In the genomic region with DNA sequence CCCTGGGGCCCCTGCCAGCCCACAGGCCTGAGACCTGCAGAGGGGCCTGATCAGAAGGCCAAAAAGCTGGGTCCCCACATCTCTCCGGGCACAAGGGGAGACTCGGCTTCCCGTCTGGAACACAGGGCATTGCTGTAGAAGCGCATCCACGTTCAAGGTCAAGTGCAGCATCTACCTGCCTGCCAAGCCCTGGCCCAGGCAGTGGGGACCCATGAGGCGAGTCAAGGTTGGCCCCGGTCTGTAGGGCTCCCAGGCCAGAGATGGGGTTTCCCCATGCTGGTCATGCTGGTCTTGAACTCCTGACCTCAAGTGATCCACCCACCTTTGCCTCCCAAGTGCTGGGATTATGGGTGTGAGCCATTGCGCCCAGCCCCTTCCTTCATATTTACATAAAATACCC, we compare ENCODE assay signal across 28 cellular contexts. TPM values are rescaled to one million over a fixed set of nuclear protein-coding genes. Genes with fewer than 3 reads are reported as not detected.
DNase-seq lines count a peak whose midpoint lies in the region; ATAC-seq, FAIRE-seq and TF ChIP-seq lines count a peak whose summit lies in the region.
"Had no signal": no experiment of that assay in that cellular context is flagged by ENCODE, and none has a peak within 500 bp of the region (broad histone marks: within the 10 kb centered on the region; RNA-seq: fewer than 3 reads in every experiment).

No MANE protein-coding gene starts in this region.

- H3K9me3 Mint-ChIP-seq in effector memory CD8-positive, alpha-beta T cell = no peaks in the 10 kb centered on the region
- H3K9me3 Mint-ChIP-seq: CD4-positive, CD25-positive, alpha-beta regulatory T cell; CD8-positive, alpha-beta memory T cell had no signal

- H3K9me3 ChIP-seq in HepG2 (ENCODE audit: low read length) (no peaks in the 10 kb centered on the region), right lobe of liver (no peaks in the 10 kb centered on the region), lower lobe of right lung (no peaks in the 10 kb centered on the region)
- H3K9me3 ChIP-seq: BE2C, BLaER1 had no signal

- CTCF ChIA-PET in HepG2 (lab: Yijun Ruan, JAX; ENCODE audit: low intra/inter-chr PET ratio, low total read pairs) = no interaction called here

- ATAC-seq in HepG2 (peak; percentile 7), right lobe of liver (no peak), lower lobe of right lung (no peak)
- no peak for ATAC-seq in effector memory CD8-positive, alpha-beta T cell (replicated peaks)
- ATAC-seq: GM12878 had no signal

- H3K36me3 ChIP-seq in HepG2 (replicated peaks in 1 of 2; ENCODE audit: control insufficient read depth in 1 of 2, insufficient read depth in 2 of 2, low read length in 2 of 2) = no peaks in the 10 kb centered on the region
- no peaks in the 10 kb centered on the region for H3K36me3 ChIP-seq in right lobe of liver
- H3K36me3 ChIP-seq in lower lobe of right lung = no peaks in the 10 kb centered on the region
- H3K36me3 ChIP-seq: BE2C, BLaER1 had no signal

- no peak for TF ChIP-seq CTCF in HepG2 (CRISPR knock-in tag; IDR thresholded peaks at IDR 0.05)
- TF ChIP-seq CTCF in right lobe of liver (IDR thresholded peaks at IDR 0.05) = no peak
- TF ChIP-seq CTCF in GM13977 (IDR thresholded peaks at IDR 0.05; ENCODE audit: extremely low read depth, insufficient read depth, missing control alignments) = no peak
- TF ChIP-seq CTCF in lower lobe of right lung (IDR thresholded peaks at IDR 0.05) = no peak

- H3K27ac ChIP-seq in HepG2 (ENCODE audit: extremely low read length, insufficient read depth, low read length) (no peak overlapping the region), right lobe of liver (no peak overlapping the region), lower lobe of right lung (no peak overlapping the region)
- H3K27ac ChIP-seq: 22Rv1, BLaER1 had no signal

- H3K4me3 ChIP-seq in HepG2 (replicated peaks in 1 of 3; ENCODE audit: insufficient read depth in 1 of 3, low read depth in 2 of 3, low read length in 3 of 3) = peak overlapping the region in 1 of 3 experiments; percentile 39; a peak in 1 of 6 replicates
- no peak overlapping the region for H3K4me3 ChIP-seq in right lobe of liver
- H3K4me3 ChIP-seq in lower lobe of right lung = no peak overlapping the region
- H3K4me3 ChIP-seq: BLaER1, GM12878 had no signal

- H3K27me3 Mint-ChIP-seq in effector memory CD8-positive, alpha-beta T cell = peaks cover 10 to 27% of the 10 kb centered on the region in 2 donors

- H3K4me3 Mint-ChIP-seq in effector memory CD8-positive, alpha-beta T cell = no peak overlapping the region
- H3K4me3 Mint-ChIP-seq: CD14-positive monocyte; CD4-positive, alpha-beta memory T cell; CD4-positive, CD25-positive, alpha-beta regulatory T cell; CD8-positive, alpha-beta memory T cell had no signal

- H3K36me3 Mint-ChIP-seq in effector memory CD8-positive, alpha-beta T cell (ENCODE audit: insufficient read depth) = no peaks in the 10 kb centered on the region
- H3K36me3 Mint-ChIP-seq: CD14-positive monocyte; CD4-positive, alpha-beta memory T cell; CD8-positive, alpha-beta memory T cell had no signal

- BruUV-seq in HepG2 (replicated peaks; lab: Mats Ljungman, UMichigan) = no TSS peak

- no peak overlapping the region for H3K27ac Mint-ChIP-seq in effector memory CD8-positive, alpha-beta T cell
- H3K27ac Mint-ChIP-seq: CD14-positive monocyte; CD4-positive, alpha-beta memory T cell; CD4-positive, CD25-positive, alpha-beta regulatory T cell; CD8-positive, alpha-beta memory T cell had no signal

- H3K27me3 ChIP-seq in HepG2 (ENCODE audit: control insufficient read depth in 1 of 2, insufficient read depth in 2 of 2, low read length in 2 of 2) (peaks cover 2 to 21% of the 10 kb centered on the region in 2 experiments; a peak in 3 of 5 replicates), right lobe of liver (no peaks in the 10 kb centered on the region), lower lobe of right lung (ENCODE audit: low read depth) (peaks cover 6% of the 10 kb centered on the region)
- H3K27me3 ChIP-seq: BE2C had no signal

- TF ChIP-seq EP300 in HepG2 (IDR thresholded peaks at IDR 0.05; ENCODE audit: low read depth in 2 of 2, low read length in 2 of 2) = no peak
- TF ChIP-seq EP300 in HepG2 (CRISPR knock-in tag; IDR thresholded peaks at IDR 0.05; ENCODE audit: borderline replicate concordance) = no peak

- H3K9ac ChIP-seq in HepG2 (ENCODE audit: insufficient read depth, low read depth, low read length) = no peak overlapping the region; the same call in 1 of the 2 replicates
- H3K9ac ChIP-seq: BLaER1 had no signal

- POLR2A ChIA-PET in HepG2 (lab: Yijun Ruan, JAX) = no interaction called here

- H3K4me1 ChIP-seq in HepG2 (ENCODE audit: insufficient read depth, low read length) (peaks cover 57% of the 10 kb centered on the region), right lobe of liver (peaks cover 0 to 4% (median 0%) of the 10 kb centered on the region in 4 donors), lower lobe of right lung (peaks cover 7% of the 10 kb centered on the region)
- H3K4me1 ChIP-seq: BE2C, BLaER1 had no signal

- intact Hi-C loops in HepG2 (cut with micrococcal nuclease; ENCODE audit: unreplicated experiment) = no loop called here
- intact Hi-C loops in right lobe of liver (cut with DNase I) = no loop called here
- intact Hi-C loops in lower lobe of right lung (cut with DNase I) = no loop called here

- in situ Hi-C loops in HepG2 (cut with HindIII; ENCODE audit: extremely low pct_ligation_motif_present, low pct_unique_long_range_greater_than_20kb) = no loop called here
- in situ Hi-C loops in GM13977 (cut with MboI; ENCODE audit: low pct_unique_long_range_greater_than_20kb, low sequenced_read_pairs, unreplicated experiment) = no loop called here

- H4K20me1 ChIP-seq in HepG2 (ENCODE audit: insufficient read depth, low read length) = no peaks in the 10 kb centered on the region
- H4K20me1 ChIP-seq: BLaER1 had no signal

- no peak for TF ChIP-seq RAD21 in HepG2 (CRISPR knock-in tag; IDR thresholded peaks at IDR 0.05)

- no peak overlapping the region for H2AFZ ChIP-seq in HepG2 (ENCODE audit: low read length)

- peak overlapping the region; percentile 61 for H3K4me2 ChIP-seq in HepG2 (ENCODE audit: low read depth, low read length)
- H3K4me2 ChIP-seq: BLaER1 had no signal

- no peak for TF ChIP-seq POLR2A in HepG2 (IDR thresholded peaks at IDR 0.05; ENCODE audit: insufficient read depth in 1 of 2, low read depth in 2 of 2, low read length in 2 of 2)
- TF ChIP-seq POLR2A in right lobe of liver (IDR thresholded peaks at IDR 0.05) = no peak

- FAIRE-seq in HepG2 (lab: Jason Lieb, UNC) = no peak
- FAIRE-seq: A204.1, GM12878, GM12892, GM18507 had no signal

- 13% methylated on average over 7 of the region's 8 CpGs for WGBS in HepG2 (ENCODE audit: low lambda C conversion rate)
- WGBS in right lobe of liver (ENCODE audit: insufficient coverage, low coverage, low lambda C conversion rate, missing lambda C conversion rate) = 80% methylated on average over 1 of the region's 8 CpGs

- H3K79me2 ChIP-seq in HepG2 (ENCODE audit: insufficient read depth, low read length) = no peaks in the 10 kb centered on the region

- H3K4me1 Mint-ChIP-seq in effector memory CD8-positive, alpha-beta T cell (ENCODE audit: low read depth in 2 of 2) = peaks cover 0 to 3% of the 10 kb centered on the region in 2 donors

- no peak for DNase-seq in HepG2 (ENCODE audit: low spot score)
- no peak for DNase-seq in right lobe of liver
- DNase-seq in GM13977 (ENCODE audit: low spot score) = peak; percentile 9
- no peak for DNase-seq in lower lobe of right lung
- DNase-seq in effector memory CD8-positive, alpha-beta T cell = no peak
- DNase-seq: ACHN; BE2C; C1 segment of cervical spinal cord; CD4-positive, alpha-beta memory T cell; CD4-positive, CD25-positive, alpha-beta regulatory T cell; CD8-positive, alpha-beta memory T cell; COR-L47; DMS 273 treated with DMSO at 0.1 percent for 48 hours; DMS153; DMS53; DMS79; DND-41; EL; GDM1 had no signal

RNA-seq across cellular contexts. Expression of gene COMP, which starts 13.5 kb away (rescaled TPM):
- total RNA-seq in HepG2 (2016; rRNA removed; fragmentation: Illumina TruSeq; extraction: Trizol) = 0.04 TPM in 1 of 2 replicates, not detected in the other
- total RNA-seq in HepG2 (2016; cell fraction: cytosol; rRNA removed; fragmentation: Illumina TruSeq; extraction: Trizol; ENCODE audit: low read depth) = not detected in 2 replicates
- total RNA-seq in HepG2 (2016; cell fraction: insoluble cytoplasmic fraction; rRNA removed; fragmentation: Illumina TruSeq; extraction: Trizol) = 0.04 TPM in 1 of 2 replicates, not detected in the other
- not detected in 2 replicates for total RNA-seq in HepG2 (2016; cell fraction: membrane; rRNA removed; fragmentation: Illumina TruSeq; extraction: Trizol)
- total RNA-seq in HepG2 (2016; cell fraction: nucleus; rRNA removed; fragmentation: Illumina TruSeq; extraction: Trizol) = not detected in 2 replicates
- 0.13 and 0.16 TPM in 2 replicates for polyA plus RNA-seq in HepG2 (2011; rRNA removed)
- polyA plus RNA-seq in HepG2 (2011; cell fraction: cytosol; rRNA removed) = 0.16 and 0.19 TPM in 2 replicates
- 0.23 and 0.37 TPM in 2 replicates for polyA plus RNA-seq in HepG2 (2011; cell fraction: nucleus; rRNA removed)
- polyA plus RNA-seq in HepG2 (2012) = 0.36 and 0.49 TPM in 2 replicates
- polyA plus RNA-seq in HepG2 (2016; cell fraction: cytosol; fragmentation: Illumina TruSeq; extraction: Trizol; ENCODE audit: low read depth) = not detected in 2 replicates
- not detected in 2 replicates for polyA plus RNA-seq in HepG2 (2016; cell fraction: insoluble cytoplasmic fraction; fragmentation: Illumina TruSeq; extraction: Trizol; ENCODE audit: low read depth)
- polyA plus RNA-seq in HepG2 (2016; cell fraction: membrane; fragmentation: Illumina TruSeq; extraction: Trizol; ENCODE audit: low read depth) = 0.08 TPM in 1 of 2 replicates, not detected in the other
- polyA plus RNA-seq in HepG2 (2016; cell fraction: nucleus; fragmentation: Illumina TruSeq; extraction: Trizol; ENCODE audit: insufficient read depth, low read depth) = 0.31 and 0.66 TPM in 2 replicates
- polyA minus RNA-seq in HepG2 (2011; rRNA and poly(A)+ RNA removed; ENCODE audit: low replicate concordance) = not detected in 2 replicates
- not detected in 2 replicates for polyA minus RNA-seq in HepG2 (2011; cell fraction: cytosol; rRNA and poly(A)+ RNA removed)
- polyA minus RNA-seq in HepG2 (2011; cell fraction: nucleus; rRNA and poly(A)+ RNA removed) = not detected in 2 replicates
- total RNA-seq in right lobe of liver = under 1 TPM in 2 of 6 experiments, not detected in 4; 0.11 to 0.31 TPM
- total RNA-seq in lower lobe of right lung = 2.3 TPM
- total RNA-seq: A673; CD4-positive, alpha-beta memory T cell; CD4-positive, CD25-positive, alpha-beta regulatory T cell; CD8-positive, alpha-beta memory T cell; Daoy; GM12878 had no signal
- polyA plus RNA-seq: CD14-positive monocyte; CD4-positive, alpha-beta memory T cell; CD4-positive, CD25-positive, alpha-beta regulatory T cell; CD8-positive, alpha-beta memory T cell had no signal

RNA-seq across cellular contexts. Expression of gene UPF1, which starts 27.1 kb away (rescaled TPM):
- total RNA-seq in HepG2 (2016; rRNA removed; fragmentation: Illumina TruSeq; extraction: Trizol) (37.3 and 41.8 TPM in 2 replicates), right lobe of liver (10 to 100 TPM; 34.0 to 61.0 (median 41.3) TPM), lower lobe of right lung (75.8 TPM)
- total RNA-seq in HepG2 (2016; cell fraction: cytosol; rRNA removed; fragmentation: Illumina TruSeq; extraction: Trizol; ENCODE audit: low read depth) = 12.2 and 13.8 TPM in 2 replicates
- total RNA-seq in HepG2 (2016; cell fraction: insoluble cytoplasmic fraction; rRNA removed; fragmentation: Illumina TruSeq; extraction: Trizol) = 29.5 and 44.5 TPM in 2 replicates
- 18.3 and 21.1 TPM in 2 replicates for total RNA-seq in HepG2 (2016; cell fraction: membrane; rRNA removed; fragmentation: Illumina TruSeq; extraction: Trizol)
- total RNA-seq in HepG2 (2016; cell fraction: nucleus; rRNA removed; fragmentation: Illumina TruSeq; extraction: Trizol) = 36.9 and 43.6 TPM in 2 replicates
- 16.9 and 23.1 TPM in 2 replicates for polyA plus RNA-seq in HepG2 (2011; rRNA removed)
- polyA plus RNA-seq in HepG2 (2011; cell fraction: cytosol; rRNA removed) = 11.8 and 14.9 TPM in 2 replicates
- polyA plus RNA-seq in HepG2 (2011; cell fraction: nucleus; rRNA removed) = 81.5 and 87.6 TPM in 2 replicates
- polyA plus RNA-seq in HepG2 (2012) = 32.0 and 33.3 TPM in 2 replicates
- polyA plus RNA-seq in HepG2 (2016; cell fraction: cytosol; fragmentation: Illumina TruSeq; extraction: Trizol; ENCODE audit: low read depth) = 5.5 and 6.1 TPM in 2 replicates
- 29.2 and 42.1 TPM in 2 replicates for polyA plus RNA-seq in HepG2 (2016; cell fraction: insoluble cytoplasmic fraction; fragmentation: Illumina TruSeq; extraction: Trizol; ENCODE audit: low read depth)
- polyA plus RNA-seq in HepG2 (2016; cell fraction: membrane; fragmentation: Illumina TruSeq; extraction: Trizol; ENCODE audit: low read depth) = 9.6 and 10.6 TPM in 2 replicates
- polyA plus RNA-seq in HepG2 (2016; cell fraction: nucleus; fragmentation: Illumina TruSeq; extraction: Trizol; ENCODE audit: insufficient read depth, low read depth) = 67.1 and 73.6 TPM in 2 replicates
- polyA minus RNA-seq in HepG2 (2011; rRNA and poly(A)+ RNA removed; ENCODE audit: low replicate concordance) = 65.4 and 85.0 TPM in 2 replicates
- polyA minus RNA-seq in HepG2 (2011; cell fraction: cytosol; rRNA and poly(A)+ RNA removed) = 39.4 and 46.0 TPM in 2 replicates
- 47.6 and 69.0 TPM in 2 replicates for polyA minus RNA-seq in HepG2 (2011; cell fraction: nucleus; rRNA and poly(A)+ RNA removed)
